ENCODE assay signal across 1 cellular context in genomic region chr1:19479351-19480120, GRCh38.
TF ChIP-seq lines count a peak whose summit lies in the region.

No MANE protein-coding gene starts in this region.

TF ChIP-seq in K562, 482 proteins besides CTCF, POLR2A, EP300 and RAD21 (continued from another document):
- peak; percentile 17; the same call in 1 of the 2 replicates for TF ChIP-seq BCOR (IDR thresholded peaks at IDR 0.05)
- no peak for TF ChIP-seq RBM14 (IDR thresholded peaks at IDR 0.05; ENCODE audit: borderline replicate concordance, insufficient read depth, low read depth, low read length)
- no peak for TF ChIP-seq ARID3A (IDR thresholded peaks at IDR 0.05; ENCODE audit: borderline replicate concordance, low read depth, low read length)
- TF ChIP-seq ZNF644 (tag; IDR thresholded peaks at IDR 0.05; ENCODE audit: low read depth) = no peak
- no peak for TF ChIP-seq ZNF445 (CRISPR knock-in tag; IDR thresholded peaks at IDR 0.05; ENCODE audit: low read depth)
- TF ChIP-seq SRSF7 (optimal IDR thresholded peaks at IDR 0.05; ENCODE audit: low read depth, low read length) = no peak
- peak; percentile 77 for TF ChIP-seq NFIC (IDR thresholded peaks at IDR 0.05)
